Comparison of ENCODE assay signal across 26 cellular contexts in genomic region chr15:63736287-63736686, GRCh38.
"Had no signal": no experiment of that assay in that cellular context is flagged by ENCODE, and none has a peak within 500 bp of the region (broad histone marks: within the 10 kb centered on the region; RNA-seq: fewer than 3 reads in every experiment).

No MANE protein-coding gene starts in this region.

- H3K27ac Mint-ChIP-seq: stimulated activated naive B cell treated with anti-CD40 and anti-IgM and Interleukin-4, amounts not matched to agents 10 μg/mL and 1 μg/mL and 100 μg/mL, for 72 hours; T-helper 2 cell treated with Interferon-gamma antibody and Interleukin-4, amounts not matched to agents 5 μg/mL and 100 μg/mL, for 36 hours had no signal

- H3K9me3 Mint-ChIP-seq: activated naive CD4-positive, alpha-beta T cell treated with anti-CD3 and anti-CD28 coated beads, Interleukin-2, amount 50 U/mL, for 24 hours; stimulated activated naive B cell treated with anti-CD40 and anti-IgM and Interleukin-4, amounts not matched to agents 10 μg/mL and 1 μg/mL and 100 μg/mL, for 72 hours; T-helper 2 cell treated with Interferon-gamma antibody and Interleukin-4, amounts not matched to agents 5 μg/mL and 100 μg/mL, for 36 hours had no signal

- H3K4me1 ChIP-seq: breast epithelium, left ventricle myocardium inferior, pancreas, prostate gland, sigmoid colon, stomach, thyroid gland, upper lobe of left lung had no signal

- H3K27ac ChIP-seq: breast epithelium, left ventricle myocardium inferior, pancreas, prostate gland, sigmoid colon, stomach, thyroid gland, upper lobe of left lung, VCaP had no signal

- ATAC-seq: activated CD4-positive, CD25-positive, alpha-beta regulatory T cell treated with anti-CD3 and anti-CD28 coated beads, Interleukin-2, amount 50 U/mL, for 24 hours; pancreas; stimulated activated naive B cell treated with anti-CD40 and anti-IgM and Interleukin-4, amounts not matched to agents 10 μg/mL and 1 μg/mL and 100 μg/mL, for 72 hours had no signal

- H3K27me3 Mint-ChIP-seq: activated naive CD4-positive, alpha-beta T cell treated with anti-CD3 and anti-CD28 coated beads, Interleukin-2, amount 50 U/mL, for 24 hours; stimulated activated naive B cell treated with anti-CD40 and anti-IgM and Interleukin-4, amounts not matched to agents 10 μg/mL and 1 μg/mL and 100 μg/mL, for 72 hours had no signal

- H3K27me3 ChIP-seq: breast epithelium, pancreas, sigmoid colon, stomach, thyroid gland, upper lobe of left lung had no signal

- H3K4me3 ChIP-seq: breast epithelium, left ventricle myocardium inferior, lung, pancreas, prostate gland, sigmoid colon, stomach, thyroid gland, upper lobe of left lung had no signal

- DNase-seq: activated CD4-positive, alpha-beta T cell treated with anti-CD3 and anti-CD28 coated beads for 48 hours; activated CD4-positive, alpha-beta T cell treated with anti-CD3 and anti-CD28 coated beads, Interleukin-2, amount 50 U/mL, for 48 hours; activated CD8-positive, alpha-beta memory T cell treated with anti-CD3 and anti-CD28 coated beads for 24 hours; central memory CD4-positive, alpha-beta T cell; dermis blood vessel endothelial cell; effector CD4-positive, alpha-beta T cell; glutamatergic neuron; islet precursor cell; left ventricle myocardium inferior; mesendoderm; pancreas; retina; sigmoid colon; small intestine; stimulated activated CD4-positive, alpha-beta T cell treated with anti-CD3 and anti-CD28 coated beads, Interleukin-4, amount 100 ng/mL, for 24 hours; stimulated activated naive B cell treated with anti-CD40 and anti-IgM and Interleukin-4, amounts not matched to agents 10 μg/mL and 1 μg/mL and 100 μg/mL, for 72 hours; stomach; thyroid gland; upper lobe of left lung had no signal

- H3K4me3 Mint-ChIP-seq: activated naive CD4-positive, alpha-beta T cell treated with anti-CD3 and anti-CD28 coated beads, Interleukin-2, amount 50 U/mL, for 24 hours; stimulated activated naive B cell treated with anti-CD40 and anti-IgM and Interleukin-4, amounts not matched to agents 10 μg/mL and 1 μg/mL and 100 μg/mL, for 72 hours; T-helper 2 cell treated with Interferon-gamma antibody and Interleukin-4, amounts not matched to agents 5 μg/mL and 100 μg/mL, for 36 hours had no signal

- H3K36me3 ChIP-seq: breast epithelium, prostate gland had no signal
